In the genomic region with DNA sequence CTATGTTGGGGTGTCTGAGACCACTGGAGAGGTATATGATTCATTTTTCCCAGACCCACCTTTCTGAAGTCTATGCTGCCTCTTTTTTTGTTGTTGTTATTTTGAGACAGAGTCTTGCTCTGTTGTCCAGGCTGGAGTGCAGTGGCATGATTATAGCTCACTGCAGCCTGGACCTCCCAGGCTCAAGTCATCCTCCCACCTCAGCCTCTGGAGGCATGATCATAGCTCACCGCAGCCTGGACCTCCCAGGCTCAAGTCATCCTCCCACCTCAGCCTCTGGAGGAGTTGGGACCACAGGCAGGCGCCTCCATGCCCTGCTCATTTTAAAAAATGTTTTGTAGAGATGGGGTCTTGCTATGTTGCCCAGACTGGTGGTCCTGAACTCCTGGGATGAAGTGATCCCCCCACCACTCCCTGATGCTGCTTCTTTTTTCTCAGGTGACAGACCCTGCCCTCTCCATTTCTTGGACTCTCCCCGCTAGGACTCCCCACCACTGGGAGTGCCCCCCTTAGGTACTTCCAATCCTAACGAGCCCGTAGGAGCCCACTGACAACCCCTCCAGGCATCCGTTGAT, we compare ENCODE assay signal across 8 cellular contexts. TPM values are rescaled to one million over a fixed set of nuclear protein-coding genes. Genes with fewer than 3 reads are reported as not detected.
DNase-seq lines count a peak whose midpoint lies in the region; ATAC-seq and TF ChIP-seq lines count a peak whose summit lies in the region.

No MANE protein-coding gene starts in this region.

- H3K27ac ChIP-seq in GM23248 (no peak overlapping the region), gastroesophageal sphincter (peak overlapping the region in 3 of 4 donors; percentile 83 to 92 (median 85)), skeletal muscle tissue (ENCODE audit: low read depth, low read length) (no peak overlapping the region)

- TF ChIP-seq CTCF in WTC11 (IDR thresholded peaks at IDR 0.05) (no peak), gastroesophageal sphincter (IDR thresholded peaks at IDR 0.05) (no peak)

- TF ChIP-seq EP300 in gastroesophageal sphincter (IDR thresholded peaks at IDR 0.05): no peak

- H3K4me1 ChIP-seq in GM23248 (ENCODE audit: insufficient read depth) (peaks cover 14% of the 10 kb centered on the region; the same call in 1 of the 2 replicates), gastroesophageal sphincter (peaks cover 0 to 45% (median 12%) of the 10 kb centered on the region in 3 donors), skeletal muscle tissue (ENCODE audit: control insufficient read depth in 3 of 3, insufficient read depth in 3 of 3, low read length in 3 of 3) (peaks cover 17 to 29% (median 21%) of the 10 kb centered on the region in 3 donors)

- peak overlapping the region; percentile 90 for H3K9ac ChIP-seq in GM23248
- H3K9ac ChIP-seq in skeletal muscle tissue (ENCODE audit: low read depth in 1 of 3, low read length in 3 of 3): peak overlapping the region; percentile 92 to 95 (median 94)

- H3K9me2 ChIP-seq in GM23248 (ENCODE audit: insufficient read depth): no peaks in the 10 kb centered on the region

- peak overlapping the region; percentile 89 for H2AFZ ChIP-seq in GM23248

- H3K9me3 Mint-ChIP-seq in WTC11: no peaks in the 10 kb centered on the region

- no peaks in the 10 kb centered on the region; the same call in 1 of the 2 replicates for H3K27me3 Mint-ChIP-seq in WTC11 (ENCODE audit: low read depth)

- no peaks in the 10 kb centered on the region for H3F3A ChIP-seq in GM23248 (ENCODE audit: insufficient read depth)

- in situ Hi-C loops in GM23248 (cut with MboI): no loop called here

- H3K4me1 Mint-ChIP-seq in WTC11: peaks cover 18% of the 10 kb centered on the region

- H3K4me3 ChIP-seq in GM23248: peak overlapping the region; percentile 96
- peak overlapping the region; percentile 87 to 98 for H3K4me3 ChIP-seq in gastroesophageal sphincter
- H3K4me3 ChIP-seq in skeletal muscle tissue (ENCODE audit: low read length in 3 of 3): peak overlapping the region; percentile 89 to 93 (median 92)

- TF ChIP-seq POLR2A in gastroesophageal sphincter (IDR thresholded peaks at IDR 0.05): no peak

- peaks cover 41% of the 10 kb centered on the region for H3K79me2 ChIP-seq in GM23248 (ENCODE audit: insufficient read depth)

- no peak overlapping the region for H3K27ac Mint-ChIP-seq in WTC11

- H3K36me3 Mint-ChIP-seq in WTC11: no peaks in the 10 kb centered on the region

- no peak for ATAC-seq in WTC11
- ATAC-seq in gastroesophageal sphincter: no peak
- no peak for ATAC-seq in GM21723 (IDR thresholded peaks at IDR 0.05; ENCODE audit: unreplicated experiment)

- POLR2A ChIA-PET in WTC11 (lab: Charles Lee): no interaction called here

- H3K9me3 ChIP-seq in GM23248 (ENCODE audit: low read depth) (no peaks in the 10 kb centered on the region), gastroesophageal sphincter (no peaks in the 10 kb centered on the region), skeletal muscle tissue (ENCODE audit: control insufficient read depth in 3 of 3, low read length in 3 of 3) (no peaks in the 10 kb centered on the region)

- peak overlapping the region; percentile 86 for H3K4me3 Mint-ChIP-seq in WTC11

- DNase-seq in GM23248 (peak; percentile 16), WTC11 (ENCODE audit: low spot score) (no peak), COLO668 (lab: John Stamatoyannopoulos, UW; ENCODE audit: unreplicated experiment) (no peak), NCI-H526 (lab: John Stamatoyannopoulos, UW) (no peak), DMS 273 (lab: John Stamatoyannopoulos, UW; ENCODE audit: unreplicated experiment) (no peak)

- WGBS in GM23248 (ENCODE audit: low coverage in 1 of 2, low lambda C conversion rate in 2 of 2, missing lambda C conversion rate in 2 of 2), 2 experiments: 18 to 22% methylated on average over 6 of the region's 6 CpGs
- WGBS in gastroesophageal sphincter (ENCODE audit: low coverage in 1 of 2), 2 donors: 19 to 21% methylated on average over 4 to 5 of the region's 6 CpGs

- no peaks in the 10 kb centered on the region for H3K36me3 ChIP-seq in GM23248 (ENCODE audit: low read depth)
- H3K36me3 ChIP-seq in gastroesophageal sphincter: peaks cover 0 to 9% of the 10 kb centered on the region in 2 donors
- peaks cover 0 to 2% (median 0%) of the 10 kb centered on the region in 3 donors for H3K36me3 ChIP-seq in skeletal muscle tissue (ENCODE audit: control insufficient read depth in 3 of 3, insufficient read depth in 3 of 3, low read length in 3 of 3)

- no peaks in the 10 kb centered on the region for H4K20me1 ChIP-seq in GM23248 (ENCODE audit: insufficient read depth)

- CTCF ChIA-PET in WTC11 (lab: Charles Lee): interaction anchor here (1.2 to 3.7 kb wide), 2 partner anchors 40 to 287 kb away, joined by 4 to 12 read pairs; partner anchors contain the start of gene TRAPPC5

- H3K27me3 ChIP-seq in GM23248 (replicated peaks; ENCODE audit: insufficient read depth) (no peaks in the 10 kb centered on the region), gastroesophageal sphincter (no peaks in the 10 kb centered on the region), skeletal muscle tissue (ENCODE audit: control insufficient read depth in 3 of 3, insufficient read depth in 3 of 3, low read length in 3 of 3) (no peaks in the 10 kb centered on the region)

- H3K4me2 ChIP-seq in GM23248 (ENCODE audit: unreplicated experiment): peak overlapping the region; percentile 93

TF ChIP-seq in WTC11, 78 proteins besides CTCF, POLR2A, EP300 and RAD21:
- TF ChIP-seq ZNF121 (CRISPR knock-in tag; IDR thresholded peaks at IDR 0.05) (peak; percentile 82), ZNF512 (CRISPR knock-in tag; IDR thresholded peaks at IDR 0.05; ENCODE audit: borderline replicate concordance) (no peak)
- TF ChIP-seq, protein P1, sequence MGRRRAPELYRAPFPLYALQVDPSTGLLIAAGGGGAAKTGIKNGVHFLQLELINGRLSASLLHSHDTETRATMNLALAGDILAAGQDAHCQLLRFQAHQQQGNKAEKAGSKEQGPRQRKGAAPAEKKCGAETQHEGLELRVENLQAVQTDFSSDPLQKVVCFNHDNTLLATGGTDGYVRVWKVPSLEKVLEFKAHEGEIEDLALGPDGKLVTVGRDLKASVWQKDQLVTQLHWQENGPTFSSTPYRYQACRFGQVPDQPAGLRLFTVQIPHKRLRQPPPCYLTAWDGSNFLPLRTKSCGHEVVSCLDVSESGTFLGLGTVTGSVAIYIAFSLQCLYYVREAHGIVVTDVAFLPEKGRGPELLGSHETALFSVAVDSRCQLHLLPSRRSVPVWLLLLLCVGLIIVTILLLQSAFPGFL (CRISPR knock-in tag; IDR thresholded peaks at IDR 0.05; ENCODE audit: borderline replicate concordance): no peak

RNA-seq across cellular contexts. Expression of gene ARHGEF18, which starts 45.3 kb away (rescaled TPM):
- total RNA-seq in GM23248 (2014; rRNA removed; shearing (Covaris generic)): 23.3 and 33.8 TPM in 2 replicates
- 9.5 and 10.6 TPM in 2 replicates for polyA plus RNA-seq in GM23248 (2016; fragmentation: Nextera tagmentation; extraction: Ambion mirVana)
- total RNA-seq in WTC11 (2021) (46.1 to 56.1 TPM (median 48.3 TPM) in 3 replicates), gastroesophageal sphincter (10 to 100 TPM; 21.3 to 45.2 (median 30.4) TPM), skeletal muscle tissue (12.0 TPM)

Comparison
In these comparisons a context has a peak if more than half of its experiments do, and no peak if none do; other contexts are left out.
1. H3K27ac ChIP-seq: peak in gastroesophageal sphincter (3 of 4); none in GM23248 (single experiment) and skeletal muscle tissue (single experiment).
2. Peak in every context shown above with its lines, with median percentiles within 50 percentile points of each other: H3K4me3 ChIP-seq.